ENCODE assay signal across 9 cellular contexts in the genomic region with DNA sequence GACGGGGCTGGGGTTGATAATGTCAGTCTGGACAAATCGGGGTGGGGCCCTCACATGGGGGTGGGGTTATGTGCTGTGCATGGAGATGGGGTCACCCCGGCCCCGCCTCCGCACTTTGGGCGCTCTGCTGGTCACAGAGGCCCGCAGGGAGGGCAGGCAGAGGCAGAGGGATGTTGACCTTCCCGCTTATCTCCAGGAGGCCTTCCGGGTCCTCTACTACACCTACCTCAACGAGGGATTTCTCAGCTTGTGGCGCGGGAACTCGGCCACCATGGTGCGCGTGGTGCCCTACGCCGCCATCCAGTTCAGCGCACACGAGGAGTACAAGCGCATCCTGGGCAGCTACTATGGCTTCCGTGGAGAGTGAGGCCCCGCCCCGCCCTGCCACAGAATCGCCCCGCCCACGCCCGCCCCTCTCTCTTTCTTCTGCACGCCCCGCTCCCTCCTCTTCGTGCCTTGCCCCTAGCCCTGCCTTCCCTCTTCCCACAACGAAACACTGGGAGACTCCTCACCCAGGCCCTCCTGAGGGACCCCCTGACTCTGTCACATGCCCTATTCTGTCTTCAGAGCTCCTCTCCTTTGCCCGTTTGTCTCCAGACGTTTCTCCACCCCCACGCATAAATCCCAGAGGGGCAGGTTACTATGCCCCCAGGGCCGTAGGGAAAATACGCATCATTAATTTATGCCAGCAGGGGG. TPM values are rescaled to one million over a fixed set of nuclear protein-coding genes. Genes with fewer than 3 reads are reported as not detected.
DNase-seq lines count a peak whose midpoint lies in the region; ATAC-seq and TF ChIP-seq lines count a peak whose summit lies in the region.
"Had no signal": no experiment of that assay in that cellular context is flagged by ENCODE, and none has a peak within 500 bp of the region (broad histone marks: within the 10 kb centered on the region; RNA-seq: fewer than 3 reads in every experiment).

No MANE protein-coding gene starts in this region.

- peak overlapping the region; percentile 68 for H3K14ac ChIP-seq in trophoblast cell (ENCODE audit: low read length)

- H3K36me3 ChIP-seq in PC-3 (ENCODE audit: low read depth, low read length) (no peaks in the 10 kb centered on the region), trophoblast cell (ENCODE audit: control insufficient read depth in 1 of 2, insufficient read depth in 2 of 2, low read length in 2 of 2) (no peaks in the 10 kb centered on the region), MM.1S (replicated peaks; ENCODE audit: insufficient read depth, low read length) (no peaks in the 10 kb centered on the region)

- H3K27me3 ChIP-seq in PC-3 (ENCODE audit: low read length) (no peaks in the 10 kb centered on the region), trophoblast cell (ENCODE audit: insufficient read depth, low read length) (no peaks in the 10 kb centered on the region), MM.1S (replicated peaks; ENCODE audit: insufficient read depth, low read length) (no peaks in the 10 kb centered on the region)

- POLR2A ChIA-PET in PC-3 (lab: Charles Lee; ENCODE audit: unreplicated experiment) = no interaction called here

- ATAC-seq in PC-3 = peak; percentile 75
- ATAC-seq: activated T-cell treated with anti-CD3 and anti-CD28 coated beads, Interleukin-2, amount 50 U/mL, for 72 hours had no signal

- H2BK5ac ChIP-seq in trophoblast cell (ENCODE audit: low read depth, low read length, poor library complexity) = no peak overlapping the region

- H2AFZ ChIP-seq in PC-3 (ENCODE audit: low read length) (peak overlapping the region; percentile 46; the same call in 1 of the 2 replicates), trophoblast cell (ENCODE audit: insufficient read depth, low read length, poor library complexity) (peak overlapping the region; percentile 80), MM.1S (ENCODE audit: low read length) (no peak overlapping the region)

- peak overlapping the region; percentile 58 for H3K4me2 ChIP-seq in PC-3 (ENCODE audit: low read length)
- H3K4me2 ChIP-seq in trophoblast cell (ENCODE audit: low read length) = peak overlapping the region; percentile 70
- H3K4me2 ChIP-seq in MM.1S (ENCODE audit: low read depth, low read length) = no peak overlapping the region

- DNase-seq in DMS79 treated with DMSO at 0.1 percent for 48 hours (lab: John Stamatoyannopoulos, UW) (peak; percentile 92), PC-3 (peak; percentile 14), fibroblast of the aortic adventitia (ENCODE audit: low read depth) (peak; percentile 30), trophoblast cell (peak; percentile 57 to 67), MM.1S (no peak), NCI-H446 (lab: John Stamatoyannopoulos, UW) (no peak), ACHN (no peak), NCI-H1048 (lab: John Stamatoyannopoulos, UW) (no peak)

- H3K9ac ChIP-seq in PC-3 (ENCODE audit: low read length) (peak overlapping the region; percentile 21; the same call in 1 of the 2 replicates), trophoblast cell (ENCODE audit: low read length) (no peak overlapping the region), MM.1S (ENCODE audit: low read length) (no peak overlapping the region)

- H3F3A ChIP-seq in PC-3 (ENCODE audit: low read length, unreplicated experiment) (no peaks in the 10 kb centered on the region), MM.1S (ENCODE audit: insufficient read depth, low read length) (no peaks in the 10 kb centered on the region)

- H3K4me1 ChIP-seq in PC-3 (ENCODE audit: insufficient read depth, low read length) (no peaks in the 10 kb centered on the region), trophoblast cell (ENCODE audit: control insufficient read depth in 1 of 2, insufficient read depth in 2 of 2, low read length in 2 of 2) (peaks cover 3 to 14% of the 10 kb centered on the region in 2 experiments), MM.1S (ENCODE audit: low read length) (no peaks in the 10 kb centered on the region)

- H3K79me2 ChIP-seq in PC-3 (ENCODE audit: low read length) (no peaks in the 10 kb centered on the region), trophoblast cell (ENCODE audit: control insufficient read depth, insufficient read depth, low read length, poor library complexity) (peaks cover 2% of the 10 kb centered on the region), MM.1S (ENCODE audit: low read length) (no peaks in the 10 kb centered on the region)

- no peaks in the 10 kb centered on the region for H3K9me2 ChIP-seq in PC-3 (replicated peaks; ENCODE audit: low read length)
- H3K9me2 ChIP-seq in MM.1S (replicated peaks; ENCODE audit: insufficient read depth, low read length) = no peaks in the 10 kb centered on the region

- H4K20me1 ChIP-seq in PC-3 (ENCODE audit: low read length) (no peaks in the 10 kb centered on the region), MM.1S (ENCODE audit: insufficient read depth, low read length) (no peaks in the 10 kb centered on the region)

- H3K23ac ChIP-seq in trophoblast cell (ENCODE audit: low read length) = no peak overlapping the region

- H2BK120ac ChIP-seq in trophoblast cell (ENCODE audit: insufficient read depth, low read length, poor library complexity) = peak overlapping the region; percentile 11

- WGBS in trophoblast cell (ENCODE audit: extremely low coverage, insufficient coverage, insufficient read length) = no CpG with 5 or more reads among the region's 36 CpGs

- BruUV-seq in PC-3 (replicated peaks; lab: Mats Ljungman, UMichigan) = no TSS peak

- H4K12ac ChIP-seq in trophoblast cell (ENCODE audit: low read depth, low read length) = peak overlapping the region; percentile 76

- peak overlapping the region; percentile 97 for H4K8ac ChIP-seq in trophoblast cell (ENCODE audit: low read depth, low read length)

- H2BK12ac ChIP-seq in trophoblast cell (ENCODE audit: low read length) = peak overlapping the region; percentile 37

- H3K27ac ChIP-seq in PC-3 (ENCODE audit: low read length) (no peak overlapping the region), trophoblast cell (ENCODE audit: low read depth, low read length) (no peak overlapping the region), MM.1S (ENCODE audit: low read length) (no peak overlapping the region)

- peak overlapping the region; percentile 50 for H3K4me3 ChIP-seq in PC-3 (ENCODE audit: low read length)
- H3K4me3 ChIP-seq in fibroblast of the aortic adventitia (ENCODE audit: low read depth, low read length) = peak overlapping the region; percentile 64
- peak overlapping the region; percentile 57 for H3K4me3 ChIP-seq in trophoblast cell (ENCODE audit: low read depth, low read length)
- H3K4me3 ChIP-seq in MM.1S (ENCODE audit: low read length) = no peak overlapping the region

- intact Hi-C loops in PC-3 (cut with micrococcal nuclease) = no loop called here

- no peak overlapping the region for H2AK5ac ChIP-seq in trophoblast cell (ENCODE audit: low read length)

- no peaks in the 10 kb centered on the region for H3K9me3 ChIP-seq in PC-3 (ENCODE audit: low read length)
- peaks cover 2% of the 10 kb centered on the region for H3K9me3 ChIP-seq in trophoblast cell (ENCODE audit: insufficient read depth, low read depth, low read length)
- no peaks in the 10 kb centered on the region for H3K9me3 ChIP-seq in MM.1S (replicated peaks; ENCODE audit: insufficient read depth, low read length)

- TF ChIP-seq CTCF in PC-3 (conservative IDR thresholded peaks at IDR 0.05; ENCODE audit: low read depth, low read length) (no peak), fibroblast of the aortic adventitia (IDR thresholded peaks at IDR 0.05; ENCODE audit: insufficient read depth, low read length) (no peak), MM.1S (IDR thresholded peaks at IDR 0.05; ENCODE audit: low read length) (no peak)

- peaks cover 2% of the 10 kb centered on the region for H3K79me1 ChIP-seq in trophoblast cell (ENCODE audit: low read length)

- in situ Hi-C loops in ACHN (cut with HindIII; ENCODE audit: low pct_ligation_motif_present, low pct_unique_long_range_greater_than_20kb, low sequenced_read_pairs) = no loop called here

- peak overlapping the region; percentile 55 for H4K91ac ChIP-seq in trophoblast cell (ENCODE audit: low read depth, low read length)

- H3K4ac ChIP-seq in trophoblast cell (ENCODE audit: low read depth, low read length) = peak overlapping the region; percentile 39

- H3K18ac ChIP-seq in trophoblast cell (ENCODE audit: low read length) = peak overlapping the region; percentile 74

- CTCF ChIA-PET in PC-3 (lab: Charles Lee) = no interaction called here

RNA-seq across cellular contexts. Expression of gene TMEM161A, which starts 32.8 kb away (rescaled TPM):
- total RNA-seq in PC-3 (2014; rRNA removed) (49.9 and 90.0 TPM in 2 replicates), fibroblast of the aortic adventitia (ENCODE audit: low replicate concordance) (6.7 and 9.3 TPM in 2 replicates)
- 18.3 and 18.4 TPM in 2 replicates for polyA plus RNA-seq in trophoblast cell (2013)

RNA-seq across cellular contexts. Expression of gene SLC25A42, which starts 41.7 kb away (rescaled TPM):
- total RNA-seq in PC-3 (2014; rRNA removed) (8.0 and 8.8 TPM in 2 replicates), fibroblast of the aortic adventitia (ENCODE audit: low replicate concordance) (3.7 and 4.8 TPM in 2 replicates)
- polyA plus RNA-seq in trophoblast cell (2013) = 3.2 and 3.3 TPM in 2 replicates

Comparison
In these comparisons a context has a peak if more than half of its experiments do, and no peak if none do; other contexts are left out.
1. DNase-seq: peak in DMS79 treated with DMSO at 0.1 percent for 48 hours (single experiment), PC-3 (single experiment), fibroblast of the aortic adventitia (single experiment) and trophoblast cell (2 of 2); none in MM.1S (single experiment), NCI-H446 (0 of 2), ACHN (single experiment) and NCI-H1048 (single experiment).